In genomic region chr5:167489202-167489601, GRCh38 we compare ENCODE assay signal across 12 cellular contexts.
DNase-seq lines count a peak whose midpoint lies in the region; ATAC-seq, FAIRE-seq and TF ChIP-seq lines count a peak whose summit lies in the region.
"Had no signal": no experiment of that assay in that cellular context is flagged by ENCODE, and none has a peak within 500 bp of the region (broad histone marks: within the 10 kb centered on the region; RNA-seq: fewer than 3 reads in every experiment).

No MANE protein-coding gene starts in this region.

- intact Hi-C loops in ascending aorta (cut with DNase I) = no loop called here

- H3K4me1 ChIP-seq in ascending aorta = no peaks in the 10 kb centered on the region
- H3K4me1 ChIP-seq: colonic mucosa had no signal

- DNase-seq in fibroblast of mammary gland (ENCODE audit: low read depth) (peak; percentile 69), hypothalamus (lab: John Stamatoyannopoulos, UW) (no peak), GF-D8 (lab: John Stamatoyannopoulos, UW) (no peak), GM19239 (ENCODE audit: insufficient read length, low spot score) (no peak), ascending aorta (ENCODE audit: low spot score in 2 of 2) (no peak)
- DNase-seq: colonic mucosa, mesendoderm, MG63, NCI-H69 had no signal

- no peak overlapping the region for H3K27ac ChIP-seq in ascending aorta
- H3K27ac ChIP-seq: colonic mucosa had no signal

- H3K4me3 ChIP-seq in fibroblast of mammary gland (ENCODE audit: control insufficient read depth, low read depth, low read length) (no peak overlapping the region), ascending aorta (no peak overlapping the region)
- H3K4me3 ChIP-seq: colonic mucosa, MG63 had no signal

- no peaks in the 10 kb centered on the region for H3K9me3 ChIP-seq in ascending aorta
- H3K9me3 ChIP-seq: colonic mucosa, MG63 had no signal

- H3K27me3 ChIP-seq in ascending aorta = no peaks in the 10 kb centered on the region
- H3K27me3 ChIP-seq: colonic mucosa, MG63 had no signal

- no peak for FAIRE-seq in GM19239 (lab: Jason Lieb, UNC)

- no peaks in the 10 kb centered on the region for H3K36me3 ChIP-seq in ascending aorta
- H3K36me3 ChIP-seq: colonic mucosa, MG63 had no signal

- TF ChIP-seq CTCF in fibroblast of mammary gland (conservative IDR thresholded peaks at IDR 0.05; ENCODE audit: control insufficient read depth, insufficient read depth, low read depth, low read length) = no peak
- no peak for TF ChIP-seq CTCF in ascending aorta (IDR thresholded peaks at IDR 0.05)

- ATAC-seq in GM18508 (IDR thresholded peaks at IDR 0.05; ENCODE audit: insufficient read depth, unreplicated experiment) = peak; percentile 76
- peak; percentile 84 for ATAC-seq in GM21786 (IDR thresholded peaks at IDR 0.05; ENCODE audit: unreplicated experiment)
- peak; percentile 55 for ATAC-seq in HG03575 (IDR thresholded peaks at IDR 0.05; ENCODE audit: extremely low read depth, insufficient number of reproducible peaks, low FRiP score, unreplicated experiment)
